ENCODE assay signal across 14 cellular contexts in genomic region chr1:116587496-116588308, GRCh38. TPM values are rescaled to one million over a fixed set of nuclear protein-coding genes. Genes with fewer than 3 reads are reported as not detected.
DNase-seq lines count a peak whose midpoint lies in the region; ATAC-seq and TF ChIP-seq lines count a peak whose summit lies in the region.
"Had no signal": no experiment of that assay in that cellular context is flagged by ENCODE, and none has a peak within 500 bp of the region (broad histone marks: within the 10 kb centered on the region; RNA-seq: fewer than 3 reads in every experiment).

No MANE protein-coding gene starts in this region.

- in situ Hi-C loops in brain microvascular endothelial cell (cut with HindIII; ENCODE audit: low pct_ligation_motif_present, low sequenced_read_pairs) = no loop called here

- TF ChIP-seq CTCF in glutamatergic neuron (IDR thresholded peaks at IDR 0.05; ENCODE audit: partially characterized antibody, unreplicated experiment) (no peak), brain microvascular endothelial cell (IDR thresholded peaks at IDR 0.05; ENCODE audit: low read depth, low read length, missing control alignments) (no peak)

- no peaks in the 10 kb centered on the region for H3K9me3 Mint-ChIP-seq in stimulated activated naive CD8-positive, alpha-beta T cell treated with anti-CD3 and anti-CD28 coated beads, Interleukin-15, Interleukin-2, amounts not matched to agents 100 ng/mL and 50 ng/mL, for 24 hours
- H3K9me3 Mint-ChIP-seq in stimulated activated naive CD8-positive, alpha-beta T cell treated with anti-CD3 and anti-CD28 coated beads, Interleukin-15, amount 100 ng/mL, for 72 hours = no peaks in the 10 kb centered on the region
- peaks cover 9% of the 10 kb centered on the region for H3K9me3 Mint-ChIP-seq in glutamatergic neuron (ENCODE audit: unreplicated experiment)
- H3K9me3 Mint-ChIP-seq: H9 had no signal

- H3K27me3 Mint-ChIP-seq in stimulated activated naive CD8-positive, alpha-beta T cell treated with anti-CD3 and anti-CD28 coated beads, Interleukin-15, Interleukin-2, amounts not matched to agents 100 ng/mL and 50 ng/mL, for 24 hours = no peaks in the 10 kb centered on the region
- H3K27me3 Mint-ChIP-seq in stimulated activated naive CD8-positive, alpha-beta T cell treated with anti-CD3 and anti-CD28 coated beads, Interleukin-15, amount 100 ng/mL, for 72 hours = no peaks in the 10 kb centered on the region
- H3K27me3 Mint-ChIP-seq in glutamatergic neuron (ENCODE audit: unreplicated experiment) = peaks cover 6% of the 10 kb centered on the region

- H3K36me3 ChIP-seq in brain microvascular endothelial cell (replicated peaks) = no peaks in the 10 kb centered on the region

- H3K27ac Mint-ChIP-seq in stimulated activated naive CD8-positive, alpha-beta T cell treated with anti-CD3 and anti-CD28 coated beads, Interleukin-15, Interleukin-2, amounts not matched to agents 100 ng/mL and 50 ng/mL, for 24 hours = peak overlapping the region; percentile 13
- peak overlapping the region in 1 of 2 donors; percentile 80 for H3K27ac Mint-ChIP-seq in stimulated activated naive CD8-positive, alpha-beta T cell treated with anti-CD3 and anti-CD28 coated beads, Interleukin-15, amount 100 ng/mL, for 72 hours
- peak overlapping the region; percentile 77 for H3K27ac Mint-ChIP-seq in glutamatergic neuron (ENCODE audit: unreplicated experiment)

- H3K36me3 Mint-ChIP-seq in stimulated activated naive CD8-positive, alpha-beta T cell treated with anti-CD3 and anti-CD28 coated beads, Interleukin-15, Interleukin-2, amounts not matched to agents 100 ng/mL and 50 ng/mL, for 24 hours (ENCODE audit: low read depth) = no peaks in the 10 kb centered on the region
- no peaks in the 10 kb centered on the region for H3K36me3 Mint-ChIP-seq in glutamatergic neuron (ENCODE audit: unreplicated experiment)

- no peak for ATAC-seq in stimulated activated naive CD8-positive, alpha-beta T cell treated with anti-CD3 and anti-CD28 coated beads, Interleukin-15, amount 100 ng/mL, for 72 hours
- ATAC-seq: Panc1 had no signal

- peaks cover 35% of the 10 kb centered on the region for H3K4me1 Mint-ChIP-seq in stimulated activated naive CD8-positive, alpha-beta T cell treated with anti-CD3 and anti-CD28 coated beads, Interleukin-15, Interleukin-2, amounts not matched to agents 100 ng/mL and 50 ng/mL, for 24 hours (ENCODE audit: low read depth)
- H3K4me1 Mint-ChIP-seq in stimulated activated naive CD8-positive, alpha-beta T cell treated with anti-CD3 and anti-CD28 coated beads, Interleukin-15, amount 100 ng/mL, for 72 hours = peaks cover 32% of the 10 kb centered on the region
- peaks cover 37% of the 10 kb centered on the region for H3K4me1 Mint-ChIP-seq in glutamatergic neuron (ENCODE audit: low read depth, unreplicated experiment)

- DNase-seq in activated CD8-positive, alpha-beta memory T cell treated with anti-CD3 and anti-CD28 coated beads for 24 hours = peak; percentile 40
- DNase-seq in activated CD8-positive, alpha-beta memory T cell treated with anti-CD3 and anti-CD28 coated beads, Interleukin-2, amount 50 U/mL, for 4 hours = no peak
- no peak for DNase-seq in stimulated activated naive CD8-positive, alpha-beta T cell treated with anti-CD3 and anti-CD28 coated beads, Interleukin-15, amount 100 ng/mL, for 72 hours
- DNase-seq in glutamatergic neuron = no peak
- no peak for DNase-seq in NCI-H2081 (lab: John Stamatoyannopoulos, UW)
- no peak for DNase-seq in globus pallidus (ENCODE audit: low spot score)
- no peak for DNase-seq in brain microvascular endothelial cell
- DNase-seq: DMS79 treated with DMSO at 0.1 percent for 48 hours, H9, NCI-H2227 treated with DMSO at 0.1 percent for 48 hours had no signal

- H3K27me3 ChIP-seq in brain microvascular endothelial cell (replicated peaks) = no peaks in the 10 kb centered on the region

- H3K4me3 Mint-ChIP-seq in stimulated activated naive CD8-positive, alpha-beta T cell treated with anti-CD3 and anti-CD28 coated beads, Interleukin-15, Interleukin-2, amounts not matched to agents 100 ng/mL and 50 ng/mL, for 24 hours = no peak overlapping the region
- H3K4me3 Mint-ChIP-seq in stimulated activated naive CD8-positive, alpha-beta T cell treated with anti-CD3 and anti-CD28 coated beads, Interleukin-15, amount 100 ng/mL, for 72 hours = no peak overlapping the region
- no peak overlapping the region for H3K4me3 Mint-ChIP-seq in glutamatergic neuron (ENCODE audit: unreplicated experiment)
- H3K4me3 Mint-ChIP-seq: H9 had no signal

- no peak overlapping the region for H3K4me3 ChIP-seq in brain microvascular endothelial cell (ENCODE audit: low read depth, low read length)

- H3K27ac ChIP-seq in brain microvascular endothelial cell = no peak overlapping the region
- H3K27ac ChIP-seq: 22Rv1, KMS-11 had no signal

RNA-seq across cellular contexts. Expression of gene CD58, which starts 16.9 kb away (rescaled TPM):
- total RNA-seq in glutamatergic neuron (ENCODE audit: unreplicated experiment) = 8.0 TPM
